14 cellular contexts compared by ENCODE assay signal in the genomic region with DNA sequence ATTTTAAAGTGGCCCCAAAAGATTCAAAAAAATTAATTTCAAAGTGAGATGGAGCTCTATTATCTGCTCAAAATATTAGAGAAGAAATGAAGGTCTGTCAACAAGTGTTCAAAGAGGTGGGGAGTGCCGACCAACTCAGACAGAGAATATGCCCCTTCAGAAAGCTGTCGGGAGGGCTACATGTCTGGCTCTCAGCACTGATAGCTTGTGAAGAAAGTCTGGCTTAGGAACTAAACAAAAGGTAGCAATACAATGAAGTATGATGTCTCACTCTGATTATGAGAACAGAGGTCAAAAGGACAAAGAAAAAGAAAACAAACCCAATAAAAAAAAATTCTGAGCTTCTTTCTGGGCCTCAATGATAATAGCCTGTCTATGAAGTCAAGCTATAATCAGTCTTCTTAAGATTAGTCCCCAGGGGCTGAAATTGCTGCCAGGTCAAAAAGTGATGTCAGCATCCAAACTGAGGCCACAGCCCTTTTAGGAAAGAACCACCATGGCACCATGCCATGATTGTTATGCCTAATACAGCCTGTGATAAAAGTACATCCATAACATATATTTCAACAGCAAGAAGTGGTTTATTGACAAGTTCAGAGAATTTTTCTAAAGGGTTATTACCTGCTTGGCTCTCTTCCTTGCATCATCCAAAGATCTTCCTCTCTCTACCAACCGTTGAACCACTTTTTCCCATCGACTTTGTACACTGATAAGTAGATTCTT.
DNase-seq lines count a peak whose midpoint lies in the region; ATAC-seq and TF ChIP-seq lines count a peak whose summit lies in the region.
"Had no signal": no experiment of that assay in that cellular context is flagged by ENCODE, and none has a peak within 500 bp of the region (broad histone marks: within the 10 kb centered on the region; RNA-seq: fewer than 3 reads in every experiment).

No MANE protein-coding gene starts in this region.

- H3K4me3 Mint-ChIP-seq in MCF 10A (ENCODE audit: unreplicated experiment), result no peak overlapping the region
- H3K4me3 Mint-ChIP-seq: activated B cell treated with CpG ODN at 0.5 μM for 24 hours; central memory CD8-positive, alpha-beta T cell had no signal

- no peak for TF ChIP-seq EP300 in esophagus muscularis mucosa (IDR thresholded peaks at IDR 0.05)

- no peak overlapping the region for H2BK12ac ChIP-seq in mesenchymal stem cell (ENCODE audit: low read length in 2 of 2)

- H3K27ac Mint-ChIP-seq in MCF 10A (ENCODE audit: low read depth, unreplicated experiment), result peak overlapping the region; percentile 63
- H3K27ac Mint-ChIP-seq: activated B cell treated with CpG ODN at 0.5 μM for 24 hours had no signal

- no peak overlapping the region for H3K4ac ChIP-seq in mesenchymal stem cell (ENCODE audit: low read depth in 1 of 2, low read length in 2 of 2)

- H2BK120ac ChIP-seq in mesenchymal stem cell (ENCODE audit: low read depth, low read length), result no peak overlapping the region

- peak; percentile 56 for DNase-seq in MCF 10A (ENCODE audit: unreplicated experiment)
- DNase-seq in breast epithelium (ENCODE audit: low spot score in 2 of 2), result no peak
- no peak for DNase-seq in esophagus muscularis mucosa (ENCODE audit: extremely low spot score)
- DNase-seq in mesenchymal stem cell, result no peak
- no peak for DNase-seq in NCI-H774 (lab: John Stamatoyannopoulos, UW)
- no peak for DNase-seq in activated naive CD4-positive, alpha-beta T cell (lab: John Stamatoyannopoulos, UW)
- DNase-seq in mesenteric fat pad (ENCODE audit: low spot score), result no peak
- DNase-seq: activated B cell treated with CpG ODN at 0.5 μM for 24 hours; activated T-cell treated with anti-CD3 and anti-CD28 coated beads, Interleukin-2, amount 50 U/mL, for 48 hours; DMS79 treated with DMSO at 0.1 percent for 48 hours; hypothalamus; NCI-H187 treated with DMSO at 0.1 percent for 48 hours had no signal

- no peak overlapping the region for H3K23ac ChIP-seq in mesenchymal stem cell (ENCODE audit: low read length in 2 of 2)

- CTCF ChIA-PET in MCF 10A (lab: Yijun Ruan, JAX), result interaction anchor here (0.6 to 1.2 kb wide), 6 partner anchors 20 to 177 kb away, joined by 3 to 6 read pairs (median 3); no protein-coding TSS in a partner anchor

- H3K4me1 ChIP-seq in breast epithelium (no peaks in the 10 kb centered on the region), esophagus muscularis mucosa (peaks cover 16 to 68% (median 60%) of the 10 kb centered on the region in 4 donors), mesenchymal stem cell (ENCODE audit: control insufficient read depth, insufficient read depth, low read depth, low read length) (peaks cover 3% of the 10 kb centered on the region)

- H3K18ac ChIP-seq in mesenchymal stem cell (ENCODE audit: low read depth in 1 of 2, low read length in 2 of 2), result no peak overlapping the region

- TF ChIP-seq POLR2A in breast epithelium (IDR thresholded peaks at IDR 0.05) (no peak), esophagus muscularis mucosa (IDR thresholded peaks at IDR 0.05; ENCODE audit: low read depth) (no peak)

- H4K91ac ChIP-seq in mesenchymal stem cell (ENCODE audit: low read length), result no peak overlapping the region

- peaks cover 85% of the 10 kb centered on the region for H3K36me3 Mint-ChIP-seq in MCF 10A (ENCODE audit: insufficient read depth, unreplicated experiment)

- TF ChIP-seq CTCF in MCF 10A (IDR thresholded peaks at IDR 0.05; ENCODE audit: unreplicated experiment) (no peak), breast epithelium (IDR thresholded peaks at IDR 0.05) (no peak), esophagus muscularis mucosa (IDR thresholded peaks at IDR 0.05) (no peak)

- no TSS peak for BruUV-seq in MCF 10A (replicated peaks; lab: Mats Ljungman, UMichigan)

- H3K27me3 Mint-ChIP-seq in MCF 10A (ENCODE audit: insufficient read depth, unreplicated experiment), result no peaks in the 10 kb centered on the region
- H3K27me3 Mint-ChIP-seq: activated B cell treated with CpG ODN at 0.5 μM for 24 hours; central memory CD8-positive, alpha-beta T cell had no signal

- H2AFZ ChIP-seq in mesenchymal stem cell (ENCODE audit: low read depth, low read length), result no peak overlapping the region

- peaks cover 4% of the 10 kb centered on the region for H3K79me1 ChIP-seq in mesenchymal stem cell (replicated peaks; ENCODE audit: low read length, poor library complexity, severe bottlenecking)

- no peak overlapping the region for H3K4me2 ChIP-seq in mesenchymal stem cell (ENCODE audit: low read length, poor library complexity, severe bottlenecking)

- H2BK15ac ChIP-seq in mesenchymal stem cell (ENCODE audit: low read depth, poor library complexity, severe bottlenecking), result no peak overlapping the region

- intact Hi-C loops in MCF 10A (cut with micrococcal nuclease), result no loop called here
- intact Hi-C loops in breast epithelium (cut with DNase I; ENCODE audit: low total_unique reads), result no loop called here
- intact Hi-C loops in esophagus muscularis mucosa (cut with DNase I), result loop anchor here (5.0 kb wide), 1 partner anchor 51 kb away; no protein-coding TSS in a partner anchor

- no peaks in the 10 kb centered on the region for H3K27me3 ChIP-seq in breast epithelium
- no peaks in the 10 kb centered on the region for H3K27me3 ChIP-seq in esophagus muscularis mucosa
- no peaks in the 10 kb centered on the region for H3K27me3 ChIP-seq in mesenchymal stem cell (ENCODE audit: control insufficient read depth in 1 of 2, insufficient read depth in 1 of 2, low read length in 2 of 2)

- H3K27ac ChIP-seq in breast epithelium (no peak overlapping the region), esophagus muscularis mucosa (replicated peaks in 1 of 4) (peak overlapping the region; percentile 70 to 81 (median 74)), mesenchymal stem cell (ENCODE audit: low read length, poor library complexity, severe bottlenecking) (peak overlapping the region; percentile 72)

- no peak overlapping the region for H2BK5ac ChIP-seq in mesenchymal stem cell (ENCODE audit: low read depth, low read length, poor library complexity, severe bottlenecking)

- no peaks in the 10 kb centered on the region for H3K4me1 Mint-ChIP-seq in MCF 10A (ENCODE audit: insufficient read depth, unreplicated experiment)
- H3K4me1 Mint-ChIP-seq: activated B cell treated with CpG ODN at 0.5 μM for 24 hours; central memory CD8-positive, alpha-beta T cell had no signal

- POLR2A ChIA-PET in MCF 10A (lab: Yijun Ruan, JAX), result interaction anchor here (0.6 to 1.8 kb wide), 7 partner anchors 9 to 363 kb away, joined by 3 to 4 read pairs (median 3); no protein-coding TSS in a partner anchor

- H4K8ac ChIP-seq in mesenchymal stem cell (ENCODE audit: low read length), result no peak overlapping the region

- H3K4me3 ChIP-seq in breast epithelium, result no peak overlapping the region
- no peak overlapping the region for H3K4me3 ChIP-seq in esophagus muscularis mucosa
- H3K4me3 ChIP-seq in mesenchymal stem cell (ENCODE audit: insufficient read depth in 1 of 2, low read depth in 1 of 2, low read length in 2 of 2), result no peak overlapping the region

- H2AK5ac ChIP-seq in mesenchymal stem cell (ENCODE audit: low read length, severe bottlenecking), result no peak overlapping the region

- H3K36me3 ChIP-seq in breast epithelium, result no peaks in the 10 kb centered on the region
- H3K36me3 ChIP-seq in esophagus muscularis mucosa, result peaks cover 18 to 60% (median 40%) of the 10 kb centered on the region in 4 donors
- peaks cover 6 to 78% of the 10 kb centered on the region in 2 experiments for H3K36me3 ChIP-seq in mesenchymal stem cell (ENCODE audit: control insufficient read depth in 1 of 2, insufficient read depth in 2 of 2, low read depth in 1 of 2, low read length in 2 of 2)

- peak overlapping the region; percentile 19 for H3K9ac ChIP-seq in mesenchymal stem cell (ENCODE audit: low read length)

- no peaks in the 10 kb centered on the region for H3K9me3 Mint-ChIP-seq in MCF 10A (ENCODE audit: unreplicated experiment)
- H3K9me3 Mint-ChIP-seq: activated B cell treated with CpG ODN at 0.5 μM for 24 hours; central memory CD8-positive, alpha-beta T cell had no signal

- H3K9me3 ChIP-seq in breast epithelium, result no peaks in the 10 kb centered on the region
- no peaks in the 10 kb centered on the region for H3K9me3 ChIP-seq in esophagus muscularis mucosa
- H3K9me3 ChIP-seq in mesenchymal stem cell (ENCODE audit: control insufficient read depth, low read length), result no peaks in the 10 kb centered on the region

- no peak overlapping the region for H3K14ac ChIP-seq in mesenchymal stem cell (ENCODE audit: low read length in 2 of 2)

- WGBS in esophagus muscularis mucosa, result 56% methylated on average over 4 of the region's 4 CpGs
- 97% methylated on average over 2 of the region's 4 CpGs for WGBS in mesenchymal stem cell

- ATAC-seq in GM21717 (IDR thresholded peaks at IDR 0.05; ENCODE audit: unreplicated experiment), result no peak

Comparison
In these comparisons a context has a peak if more than half of its experiments do, and no peak if none do; other contexts are left out.
1. H3K27ac ChIP-seq: peak in esophagus muscularis mucosa (4 of 4) and mesenchymal stem cell (single experiment); none in breast epithelium (0 of 2).